Comparison of ENCODE assay signal across 1 cellular context in genomic region chr5:160441352-160441781, GRCh38.
TF ChIP-seq lines count a peak whose summit lies in the region.

No MANE protein-coding gene starts in this region.

TF ChIP-seq in GM12878, 131 proteins besides CTCF, POLR2A, EP300 and RAD21:
- 0 out of 2 replicates have a peak, but pooled peaks have one; percentile 21 for TF ChIP-seq ZBED1 (IDR thresholded peaks at IDR 0.05; ENCODE audit: borderline replicate concordance)
- no peak for TF ChIP-seq HCFC1 (IDR thresholded peaks at IDR 0.05; ENCODE audit: low read length)
- TF ChIP-seq NFIC (IDR thresholded peaks at IDR 0.05; ENCODE audit: low read depth, low read length), result no peak; the same call in 1 of the 2 replicates
- peak; percentile 25; the same call in 1 of the 2 replicates for TF ChIP-seq DPF2 (IDR thresholded peaks at IDR 0.05)
- TF ChIP-seq RELB (IDR thresholded peaks at IDR 0.05; ENCODE audit: low read depth), result peak; percentile 72; the same call in 1 of the 2 replicates
- TF ChIP-seq JUNB (IDR thresholded peaks at IDR 0.05), result no peak
- TF ChIP-seq MEF2B (IDR thresholded peaks at IDR 0.05; ENCODE audit: partially characterized antibody, poor library complexity, severe bottlenecking), result peak; percentile 90
- TF ChIP-seq SMARCA5 (IDR thresholded peaks at IDR 0.05), result 0 out of 2 replicates have a peak, but pooled peaks have one; percentile 24
- peak; percentile 21 for TF ChIP-seq SKIL (IDR thresholded peaks at IDR 0.05; ENCODE audit: low read depth, poor library complexity, severe bottlenecking)
- TF ChIP-seq BHLHE40 (IDR thresholded peaks at IDR 0.05; ENCODE audit: borderline replicate concordance in 1 of 2, low read depth in 2 of 2, low read length in 1 of 2), result peak in 1 of 2 experiments; percentile 27; a peak in 1 of 4 replicates
- 0 out of 2 replicates have a peak, but pooled peaks have one; percentile 39 for TF ChIP-seq GATAD2B (conservative IDR thresholded peaks at IDR 0.05; ENCODE audit: low read depth)
- TF ChIP-seq ZNF687 (IDR thresholded peaks at IDR 0.05), result peak; percentile 35; the same call in 1 of the 2 replicates
- no peak for TF ChIP-seq SREBF2 (IDR thresholded peaks at IDR 0.05; ENCODE audit: low read length)
- TF ChIP-seq RUNX3 (IDR thresholded peaks at IDR 0.05; ENCODE audit: low read length), result peak; percentile 88
- 0 out of 2 replicates have a peak, but pooled peaks have one; percentile 34 for TF ChIP-seq POLR2AphosphoS5 (IDR thresholded peaks at IDR 0.05; ENCODE audit: low read length)
- peak in 1 of 2 experiments; percentile 82; a peak in 3 of 4 replicates for TF ChIP-seq IKZF2 (IDR thresholded peaks at IDR 0.05)
- peak; percentile 77 for TF ChIP-seq IKZF1 (conservative IDR thresholded peaks at IDR 0.05)
- no peak for TF ChIP-seq ATF3 (IDR thresholded peaks at IDR 0.05; ENCODE audit: borderline replicate concordance, extremely low read depth, low read depth, low read length)
- TF ChIP-seq NR2C1 (IDR thresholded peaks at IDR 0.05), result no peak
- TF ChIP-seq MAX (IDR thresholded peaks at IDR 0.05; ENCODE audit: low read depth, low read length), result no peak
- peak; percentile 55; the same call in 1 of the 2 replicates for TF ChIP-seq EED (IDR thresholded peaks at IDR 0.05; ENCODE audit: low read depth)
- TF ChIP-seq FOXM1 (IDR thresholded peaks at IDR 0.05; ENCODE audit: low read depth, low read length), result peak; percentile 57; the same call in 1 of the 2 replicates
- peak; percentile 52; the same call in 1 of the 2 replicates for TF ChIP-seq MLLT1 (IDR thresholded peaks at IDR 0.05)
- 0 out of 2 replicates have a peak, but pooled peaks have one; percentile 31 for TF ChIP-seq MTA3 (IDR thresholded peaks at IDR 0.05; ENCODE audit: borderline replicate concordance, low read length)
- TF ChIP-seq ATF2 (IDR thresholded peaks at IDR 0.05; ENCODE audit: low read length), result peak; percentile 31; the same call in 1 of the 2 replicates
